Comparison of ENCODE assay signal across 23 cellular contexts in the genomic region with DNA sequence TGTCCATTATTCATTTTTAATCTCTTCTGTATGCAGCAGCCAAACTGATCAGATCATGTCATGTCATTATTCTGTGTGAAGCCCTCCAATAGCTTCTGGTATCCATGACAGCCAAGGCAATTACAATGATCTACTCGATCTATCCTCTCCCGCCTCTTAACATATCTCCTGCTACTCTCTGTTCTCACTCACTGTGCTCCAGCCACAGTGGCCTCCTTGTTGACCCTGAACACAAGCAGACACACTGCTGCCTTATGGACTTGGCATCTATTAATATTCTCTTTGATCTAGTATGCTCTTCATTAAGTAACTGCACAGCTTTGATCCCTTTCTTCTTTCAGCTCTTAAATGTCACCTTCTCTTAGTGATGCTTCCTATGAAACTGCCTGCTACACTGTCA. TPM values are rescaled to one million over a fixed set of nuclear protein-coding genes. Genes with fewer than 3 reads are reported as not detected.
"Had no signal": no experiment of that assay in that cellular context is flagged by ENCODE, and none has a peak within 500 bp of the region (broad histone marks: within the 10 kb centered on the region; RNA-seq: fewer than 3 reads in every experiment).

No MANE protein-coding gene starts in this region.

- H3K27me3 Mint-ChIP-seq: activated naive CD8-positive, alpha-beta T cell treated with anti-CD3 and anti-CD28 coated beads for 36 hours; activated T-cell treated with anti-CD3 and anti-CD28 coated beads, Interleukin-2, amount 50 U/mL, for 24 hours; central memory CD8-positive, alpha-beta T cell; effector memory CD8-positive, alpha-beta T cell; naive B cell; stimulated activated memory B cell treated with anti-CD40 and anti-IgM and Interleukin-4, amounts not matched to agents 10 μg/mL and 1 μg/mL and 100 μg/mL, for 72 hours; type B pancreatic cell had no signal

- DNase-seq: activated CD8-positive, alpha-beta T cell treated with anti-CD3 and anti-CD28 coated beads, Interleukin-2, amount 10 ng/mL, durations not matched to agents 7 days and 5 days; activated naive CD8-positive, alpha-beta T cell treated with anti-CD3 and anti-CD28 coated beads for 36 hours; activated T-cell treated with anti-CD3 and anti-CD28 coated beads, Interleukin-2, amount 50 U/mL, for 24 hours; effector memory CD8-positive, alpha-beta T cell; foreskin melanocyte; kidney; left lung; naive B cell; retina; sigmoid colon; stimulated activated CD4-positive, alpha-beta T cell treated with anti-CD3 and anti-CD28 coated beads, Interleukin-15, amount 100 ng/mL, for 24 hours; T-helper 9 cell had no signal

- H3K4me1 Mint-ChIP-seq: activated naive CD8-positive, alpha-beta T cell treated with anti-CD3 and anti-CD28 coated beads for 36 hours; central memory CD8-positive, alpha-beta T cell; naive B cell; stimulated activated memory B cell treated with anti-CD40 and anti-IgM and Interleukin-4, amounts not matched to agents 10 μg/mL and 1 μg/mL and 100 μg/mL, for 72 hours had no signal

- H3K4me3 Mint-ChIP-seq: activated CD8-positive, alpha-beta T cell treated with anti-CD3 and anti-CD28 coated beads, Interleukin-2, amount 10 ng/mL, durations not matched to agents 7 days and 5 days; activated naive CD8-positive, alpha-beta T cell treated with anti-CD3 and anti-CD28 coated beads for 36 hours; activated T-cell treated with anti-CD3 and anti-CD28 coated beads, Interleukin-2, amount 50 U/mL, for 24 hours; central memory CD8-positive, alpha-beta T cell; effector memory CD8-positive, alpha-beta T cell; naive B cell; stimulated activated memory B cell treated with anti-CD40 and anti-IgM and Interleukin-4, amounts not matched to agents 10 μg/mL and 1 μg/mL and 100 μg/mL, for 72 hours; type B pancreatic cell had no signal

- H3K9me3 Mint-ChIP-seq: activated naive CD8-positive, alpha-beta T cell treated with anti-CD3 and anti-CD28 coated beads for 36 hours; activated T-cell treated with anti-CD3 and anti-CD28 coated beads, Interleukin-2, amount 50 U/mL, for 24 hours; central memory CD8-positive, alpha-beta T cell; effector memory CD8-positive, alpha-beta T cell; naive B cell; stimulated activated memory B cell treated with anti-CD40 and anti-IgM and Interleukin-4, amounts not matched to agents 10 μg/mL and 1 μg/mL and 100 μg/mL, for 72 hours; type B pancreatic cell had no signal

- H3K27ac Mint-ChIP-seq: activated CD8-positive, alpha-beta T cell treated with anti-CD3 and anti-CD28 coated beads, Interleukin-2, amount 10 ng/mL, durations not matched to agents 7 days and 5 days; activated naive CD8-positive, alpha-beta T cell treated with anti-CD3 and anti-CD28 coated beads for 36 hours; activated T-cell treated with anti-CD3 and anti-CD28 coated beads, Interleukin-2, amount 50 U/mL, for 24 hours; stimulated activated memory B cell treated with anti-CD40 and anti-IgM and Interleukin-4, amounts not matched to agents 10 μg/mL and 1 μg/mL and 100 μg/mL, for 72 hours; type B pancreatic cell had no signal

- H3K4me3 ChIP-seq: breast epithelium, left lung, lung, sigmoid colon, smooth muscle cell, thoracic aorta had no signal

- H3K4me1 ChIP-seq: breast epithelium, left lung, sigmoid colon had no signal

- H3K9me3 ChIP-seq: breast epithelium, left lung, sigmoid colon, thoracic aorta had no signal

- ATAC-seq: activated CD8-positive, alpha-beta T cell treated with anti-CD3 and anti-CD28 coated beads, Interleukin-2, amount 10 ng/mL, durations not matched to agents 7 days and 5 days; effector memory CD8-positive, alpha-beta T cell; esophagus mucosa; left lung; stimulated activated memory B cell treated with anti-CD40 and anti-IgM and Interleukin-4, amounts not matched to agents 10 μg/mL and 1 μg/mL and 100 μg/mL, for 72 hours had no signal

- H3K27me3 ChIP-seq: breast epithelium, left lung, sigmoid colon had no signal

- H3K27ac ChIP-seq: breast epithelium, left lung, sigmoid colon, thoracic aorta had no signal

RNA-seq across cellular contexts. Expression of a gene that starts 19.5 kb away (rescaled TPM):
- total RNA-seq: activated naive CD8-positive, alpha-beta T cell treated with anti-CD3 and anti-CD28 coated beads for 36 hours; astrocyte; dermis microvascular lymphatic vessel endothelial cell; endothelial cell of umbilical vein; esophagus mucosa; smooth muscle cell had no signal
- polyA plus RNA-seq: endothelial cell of umbilical vein, smooth muscle cell had no signal
